ENCODE assay signal across 10 cellular contexts in genomic region chr19:18659281-18660050, GRCh38. TPM values are rescaled to one million over a fixed set of nuclear protein-coding genes. Genes with fewer than 3 reads are reported as not detected.
DNase-seq lines count a peak whose midpoint lies in the region; ATAC-seq and TF ChIP-seq lines count a peak whose summit lies in the region.
"Had no signal": no experiment of that assay in that cellular context is flagged by ENCODE, and none has a peak within 500 bp of the region (broad histone marks: within the 10 kb centered on the region; RNA-seq: fewer than 3 reads in every experiment).

No MANE protein-coding gene starts in this region.

- peaks cover 79% of the 10 kb centered on the region for H3K4me1 Mint-ChIP-seq in nephron progenitor cell

- H3K36me3 Mint-ChIP-seq in nephron progenitor cell (ENCODE audit: low read depth), result no peaks in the 10 kb centered on the region

- no peaks in the 10 kb centered on the region for H3K9me3 Mint-ChIP-seq in nephron progenitor cell

- intact Hi-C loops in sciatic nerve (cut with DNase I), result no loop called here

- peak; percentile 46 for DNase-seq in ELR (ENCODE audit: low read depth)
- DNase-seq in OCI-M1 (lab: John Stamatoyannopoulos, UW), result peak; percentile 34
- DNase-seq in fibroblast of peridontal ligament (ENCODE audit: extremely low read depth), result peak; percentile 42
- DNase-seq in sciatic nerve (ENCODE audit: low spot score), result peak; percentile 83
- no peak for DNase-seq in NK-92 treated with Interleukin-12 subunit alpha and Interleukin-12 subunit beta, amount 100 ng/mL, for 24 hours (lab: John Stamatoyannopoulos, UW)
- no peak for DNase-seq in nephron progenitor cell
- DNase-seq: stimulated activated CD4-positive, alpha-beta T cell treated with anti-CD3 and anti-CD28 coated beads, Interleukin-4, amount 100 ng/mL, for 4 hours; T-helper 2 cell had no signal

- peaks cover 11% of the 10 kb centered on the region for H3K27me3 Mint-ChIP-seq in nephron progenitor cell (ENCODE audit: low read depth, poor library complexity)

- no peak overlapping the region for H3K27ac Mint-ChIP-seq in nephron progenitor cell

- no peak for TF ChIP-seq CTCF in nephron progenitor cell (IDR thresholded peaks at IDR 0.05)

- no peak overlapping the region for H3K4me3 Mint-ChIP-seq in nephron progenitor cell

- ATAC-seq in sciatic nerve, result peak; percentile 67
- no peak for ATAC-seq in HG02763 (IDR thresholded peaks at IDR 0.05; ENCODE audit: unreplicated experiment)
- ATAC-seq in GM21381 (IDR thresholded peaks at IDR 0.05; ENCODE audit: unreplicated experiment), result no peak

RNA-seq across cellular contexts. Expression of gene KLHL26, which starts 22.6 kb away (rescaled TPM):
- 26.1 TPM for total RNA-seq in sciatic nerve

RNA-seq across cellular contexts. Expression of gene CRTC1, which starts 24.0 kb away (rescaled TPM):
- total RNA-seq in sciatic nerve, result 17.5 TPM

RNA-seq across cellular contexts. Expression of gene TMEM59L, which starts 46.8 kb away (rescaled TPM):
- total RNA-seq in sciatic nerve, result 1.2 TPM

RNA-seq across cellular contexts. Expression of gene CRLF1, which starts 52.9 kb away (rescaled TPM):
- 4.5 TPM for total RNA-seq in sciatic nerve

Comparison
In these comparisons a context has a peak if more than half of its experiments do, and no peak if none do; other contexts are left out.
1. DNase-seq: peak in ELR (single experiment), OCI-M1 (single experiment), fibroblast of peridontal ligament (single experiment) and sciatic nerve (single experiment); none in NK-92 treated with Interleukin-12 subunit alpha and Interleukin-12 subunit beta, amount 100 ng/mL, for 24 hours (single experiment) and nephron progenitor cell (single experiment).